8 cellular contexts compared by ENCODE assay signal in the genomic region with DNA sequence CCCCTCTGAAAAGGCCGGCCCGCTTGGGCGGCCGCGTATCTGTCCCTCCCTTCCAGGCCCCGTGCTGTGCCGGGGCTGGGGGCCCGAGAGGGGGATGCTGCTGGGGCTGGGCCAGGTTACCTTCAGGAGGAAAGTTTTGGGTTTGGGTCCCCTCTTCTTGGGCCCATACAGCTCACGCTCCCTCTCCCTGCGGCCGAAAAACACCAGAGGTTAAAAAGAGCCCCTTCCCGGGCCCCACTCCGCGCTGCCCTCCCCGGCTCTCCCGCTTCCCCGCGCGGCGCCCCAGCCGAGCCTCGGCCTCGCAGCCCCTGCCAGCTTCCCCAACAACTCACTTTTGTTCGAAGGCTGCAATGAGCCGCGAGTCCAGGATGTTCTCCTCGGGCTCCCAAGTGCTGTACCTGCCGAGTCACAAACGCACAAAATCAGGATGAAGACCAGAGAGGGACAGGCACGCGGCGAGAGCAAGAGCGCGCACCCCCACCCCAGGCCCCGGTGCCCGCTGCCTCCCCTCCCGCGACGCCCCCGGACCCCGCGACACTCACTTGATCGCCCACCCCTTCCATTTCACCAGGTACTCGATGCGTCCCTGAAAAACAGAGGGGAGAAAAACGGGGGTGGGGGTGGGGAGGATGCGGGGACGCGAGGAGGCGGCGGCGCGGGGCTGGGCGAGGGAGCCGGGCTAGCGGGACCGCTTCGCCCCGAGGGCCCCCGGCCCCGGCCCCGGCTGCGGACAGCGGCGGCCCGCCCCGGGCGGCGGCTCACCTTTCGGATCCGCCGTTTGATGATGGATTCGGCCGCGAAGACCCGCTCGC. TPM values are rescaled to one million over a fixed set of nuclear protein-coding genes. Genes with fewer than 3 reads are reported as not detected.
DNase-seq lines count a peak whose midpoint lies in the region; ATAC-seq, FAIRE-seq and TF ChIP-seq lines count a peak whose summit lies in the region.

No MANE protein-coding gene starts in this region.

- no peaks in the 10 kb centered on the region for H3K9me3 ChIP-seq in parathyroid adenoma (ENCODE audit: control insufficient read depth, low read length)

- intact Hi-C loops in Right ventricle myocardium superior (cut with DNase I) = loop anchor here (5.0 kb wide), 2 partner anchors 51 to 131 kb away; no protein-coding TSS in a partner anchor

- ATAC-seq in Right ventricle myocardium superior (ENCODE audit: poor library complexity) (peak; percentile 3), HG03378 (IDR thresholded peaks at IDR 0.05; ENCODE audit: unreplicated experiment) (no peak)

- peak overlapping the region; percentile 89 for H3K4me2 ChIP-seq in parathyroid adenoma (ENCODE audit: low read length)

- DNase-seq in activated naive CD4-positive, alpha-beta T cell treated with Interleukin-2 at 50 U/mL for 16 hours = peak; percentile 48
- no peak for DNase-seq in activated naive CD4-positive, alpha-beta T cell (lab: John Stamatoyannopoulos, UW)
- no peak for DNase-seq in Jurkat, Clone E6-1 (ENCODE audit: low read depth, low spot score)
- peak; percentile 77 for DNase-seq in activated effector memory CD4-positive, alpha-beta T cell treated with anti-CD3 and anti-CD28 coated beads, Interleukin-2, amount 50 U/mL, for 16 hours
- DNase-seq in Right ventricle myocardium superior = no peak
- DNase-seq in RCC 7860 (ENCODE audit: low spot score) = no peak

- peak overlapping the region; percentile 70 for H3K4me3 ChIP-seq in Jurkat, Clone E6-1 (ENCODE audit: low read length)
- H3K4me3 ChIP-seq in parathyroid adenoma (ENCODE audit: low read depth, low read length) = peak overlapping the region; percentile 60

- H3K27ac ChIP-seq in parathyroid adenoma = peak overlapping the region; percentile 90

- peaks cover 6% of the 10 kb centered on the region for H3K79me2 ChIP-seq in parathyroid adenoma

- FAIRE-seq in RCC 7860 (lab: Jason Lieb, UNC) = no peak

- peak overlapping the region; percentile 53 for H3K9ac ChIP-seq in parathyroid adenoma

- peak overlapping the region; percentile 46 for H2AFZ ChIP-seq in parathyroid adenoma

- no peaks in the 10 kb centered on the region for H3K27me3 ChIP-seq in parathyroid adenoma (ENCODE audit: control insufficient read depth, insufficient read depth, low read length)

- H3K4me1 ChIP-seq in parathyroid adenoma = peaks cover 26% of the 10 kb centered on the region

- TF ChIP-seq CTCF in parathyroid adenoma (IDR thresholded peaks at IDR 0.05) = no peak

- H3K36me3 ChIP-seq in parathyroid adenoma (ENCODE audit: control insufficient read depth, insufficient read depth, low read length) = no peaks in the 10 kb centered on the region

RNA-seq across cellular contexts. Expression of gene CBX6, which starts 0.5 kb away (rescaled TPM):
- polyA plus RNA-seq in Jurkat, Clone E6-1 (2012; ENCODE audit: insufficient read depth, insufficient read length) = 12.3 TPM
- total RNA-seq in Right ventricle myocardium superior = 36.1 TPM

RNA-seq across cellular contexts. Expression of gene NPTXR, which starts 27.7 kb away (rescaled TPM):
- 1.4 TPM for polyA plus RNA-seq in Jurkat, Clone E6-1 (2012; ENCODE audit: insufficient read depth, insufficient read length)
- total RNA-seq in Right ventricle myocardium superior = 16.8 TPM

Comparison
In these comparisons a context has a peak if more than half of its experiments do, and no peak if none do; other contexts are left out.
1. DNase-seq: peak in activated naive CD4-positive, alpha-beta T cell treated with Interleukin-2 at 50 U/mL for 16 hours (single experiment) and activated effector memory CD4-positive, alpha-beta T cell treated with anti-CD3 and anti-CD28 coated beads, Interleukin-2, amount 50 U/mL, for 16 hours (single experiment); none in activated naive CD4-positive, alpha-beta T cell (0 of 4), Jurkat, Clone E6-1 (single experiment), Right ventricle myocardium superior (single experiment) and RCC 7860 (single experiment).